12 cellular contexts compared by ENCODE assay signal in genomic region chr13:99197257-99197651, GRCh38. TPM values are rescaled to one million over a fixed set of nuclear protein-coding genes. Genes with fewer than 3 reads are reported as not detected.
A peak's percentile ranks its signal among the peaks of the same experiment; 100 is the strongest.
DNase-seq lines count a peak whose midpoint lies in the region; ATAC-seq and TF ChIP-seq lines count a peak whose summit lies in the region.
"Had no signal": no experiment of that assay in that cellular context is flagged by ENCODE, and none has a peak within 500 bp of the region (broad histone marks: within the 10 kb centered on the region; RNA-seq: fewer than 3 reads in every experiment).

No MANE protein-coding gene starts in this region.

- H3K4me1 Mint-ChIP-seq in activated T-cell treated with anti-CD3 and anti-CD28 coated beads, Interleukin-2, amount 50 U/mL, for 24 hours (ENCODE audit: low read depth) = peaks cover 40% of the 10 kb centered on the region
- H3K4me1 Mint-ChIP-seq in activated T-cell treated with anti-CD3 and anti-CD28 coated beads, Interleukin-2, amount 50 U/mL, for 4 hours (ENCODE audit: low read depth) = peaks cover 33% of the 10 kb centered on the region
- H3K4me1 Mint-ChIP-seq in stimulated activated effector memory CD8-positive, alpha-beta T cell treated with anti-CD3 and anti-CD28 coated beads, Interleukin-12 subunit alpha, Interleukin-12 subunit beta, amount 100 ng/mL, for 72 hours = peaks cover 24% of the 10 kb centered on the region

- ATAC-seq in activated T-cell treated with anti-CD3 and anti-CD28 coated beads, Interleukin-2, amount 50 U/mL, for 4 hours = no peak
- ATAC-seq in stimulated activated effector memory CD8-positive, alpha-beta T cell treated with anti-CD3 and anti-CD28 coated beads, Interleukin-12 subunit alpha, Interleukin-12 subunit beta, amount 100 ng/mL, for 72 hours = no peak
- ATAC-seq in HG03442 (IDR thresholded peaks at IDR 0.05; ENCODE audit: unreplicated experiment) (no peak), GM21423 (IDR thresholded peaks at IDR 0.05; ENCODE audit: unreplicated experiment) (no peak)
- ATAC-seq: upper lobe of right lung had no signal

- no peak for TF ChIP-seq CTCF in GM20000 (IDR thresholded peaks at IDR 0.05; ENCODE audit: extremely low read depth, missing control alignments)

- H3K27me3 Mint-ChIP-seq in activated T-cell treated with anti-CD3 and anti-CD28 coated beads, Interleukin-2, amount 50 U/mL, for 24 hours = no peaks in the 10 kb centered on the region
- H3K27me3 Mint-ChIP-seq in activated T-cell treated with anti-CD3 and anti-CD28 coated beads, Interleukin-2, amount 50 U/mL, for 4 hours (ENCODE audit: low read depth) = no peaks in the 10 kb centered on the region

- no peaks in the 10 kb centered on the region for H3K9me3 Mint-ChIP-seq in activated T-cell treated with anti-CD3 and anti-CD28 coated beads, Interleukin-2, amount 50 U/mL, for 24 hours
- H3K9me3 Mint-ChIP-seq in activated T-cell treated with anti-CD3 and anti-CD28 coated beads, Interleukin-2, amount 50 U/mL, for 4 hours = no peaks in the 10 kb centered on the region
- no peaks in the 10 kb centered on the region for H3K9me3 Mint-ChIP-seq in stimulated activated effector memory CD8-positive, alpha-beta T cell treated with anti-CD3 and anti-CD28 coated beads, Interleukin-12 subunit alpha, Interleukin-12 subunit beta, amount 100 ng/mL, for 72 hours
- H3K9me3 Mint-ChIP-seq: activated T-helper 1 cell treated with anti-CD3 and anti-CD28 coated beads, Interleukin-12 subunit alpha, Interleukin-12 subunit beta, Interleukin-2, Interleukin-4 antibody, amounts not matched to agents 30 ng/mL and 10 ng/mL and 1 ng/mL, durations not matched to agents 14 hours and 24 hours and 36 hours had no signal

- no peak overlapping the region for H3K4me3 Mint-ChIP-seq in activated T-cell treated with anti-CD3 and anti-CD28 coated beads, Interleukin-2, amount 50 U/mL, for 24 hours
- no peak overlapping the region for H3K4me3 Mint-ChIP-seq in activated T-cell treated with anti-CD3 and anti-CD28 coated beads, Interleukin-2, amount 50 U/mL, for 4 hours
- no peak overlapping the region for H3K4me3 Mint-ChIP-seq in stimulated activated effector memory CD8-positive, alpha-beta T cell treated with anti-CD3 and anti-CD28 coated beads, Interleukin-12 subunit alpha, Interleukin-12 subunit beta, amount 100 ng/mL, for 72 hours
- H3K4me3 Mint-ChIP-seq: activated T-helper 1 cell treated with anti-CD3 and anti-CD28 coated beads, Interleukin-12 subunit alpha, Interleukin-12 subunit beta, Interleukin-2, Interleukin-4 antibody, amounts not matched to agents 30 ng/mL and 10 ng/mL and 1 ng/mL, durations not matched to agents 14 hours and 24 hours and 36 hours had no signal

- peak overlapping the region; percentile 84 for H3K27ac ChIP-seq in epithelial cell of prostate
- H3K27ac ChIP-seq: neutrophil, upper lobe of right lung had no signal

- DNase-seq in activated T-cell treated with anti-CD3 and anti-CD28 coated beads, Interleukin-2, amount 50 U/mL, for 24 hours = no peak
- no peak for DNase-seq in activated T-cell treated with anti-CD3 and anti-CD28 coated beads, Interleukin-2, amount 50 U/mL, for 4 hours
- DNase-seq in NCI-H510A (lab: John Stamatoyannopoulos, UW) = peak; percentile 21
- no peak for DNase-seq in epithelial cell of prostate (ENCODE audit: low read depth, low spot score)
- no peak for DNase-seq in stimulated activated effector memory CD8-positive, alpha-beta T cell treated with anti-CD3 and anti-CD28 coated beads, Interleukin-12 subunit alpha, Interleukin-12 subunit beta, amount 100 ng/mL, for 72 hours (ENCODE audit: low spot score in 2 of 2)
- DNase-seq in GM20000 (ENCODE audit: low spot score) = no peak
- DNase-seq: NCI-H2227 treated with DMSO at 0.1 percent for 48 hours, upper lobe of right lung had no signal

- peaks cover 26% of the 10 kb centered on the region for H3K36me3 Mint-ChIP-seq in activated T-cell treated with anti-CD3 and anti-CD28 coated beads, Interleukin-2, amount 50 U/mL, for 24 hours (ENCODE audit: low read depth)
- peaks cover 1% of the 10 kb centered on the region for H3K36me3 Mint-ChIP-seq in activated T-cell treated with anti-CD3 and anti-CD28 coated beads, Interleukin-2, amount 50 U/mL, for 4 hours (ENCODE audit: insufficient read depth)
- H3K36me3 Mint-ChIP-seq in stimulated activated effector memory CD8-positive, alpha-beta T cell treated with anti-CD3 and anti-CD28 coated beads, Interleukin-12 subunit alpha, Interleukin-12 subunit beta, amount 100 ng/mL, for 72 hours = peaks cover 28% of the 10 kb centered on the region

- peak overlapping the region; percentile 70 for H3K27ac Mint-ChIP-seq in activated T-cell treated with anti-CD3 and anti-CD28 coated beads, Interleukin-2, amount 50 U/mL, for 24 hours
- H3K27ac Mint-ChIP-seq in stimulated activated effector memory CD8-positive, alpha-beta T cell treated with anti-CD3 and anti-CD28 coated beads, Interleukin-12 subunit alpha, Interleukin-12 subunit beta, amount 100 ng/mL, for 72 hours = peak overlapping the region; percentile 5
- H3K27ac Mint-ChIP-seq: activated T-helper 1 cell treated with anti-CD3 and anti-CD28 coated beads, Interleukin-12 subunit alpha, Interleukin-12 subunit beta, Interleukin-2, Interleukin-4 antibody, amounts not matched to agents 30 ng/mL and 10 ng/mL and 1 ng/mL, durations not matched to agents 14 hours and 24 hours and 36 hours had no signal

RNA-seq across cellular contexts. Expression of gene UBAC2, which starts 3.4 kb away (rescaled TPM):
- 10 to 100 TPM; 48.5 to 50.4 (median 49.1) TPM for total RNA-seq in activated T-cell treated with anti-CD3 and anti-CD28 coated beads, Interleukin-2, amount 50 U/mL, for 4 hours
